11 cellular contexts compared by ENCODE assay signal in genomic region chr22:26170795-26171194, GRCh38. TPM values are rescaled to one million over a fixed set of nuclear protein-coding genes. Genes with fewer than 3 reads are reported as not detected.
DNase-seq lines count a peak whose midpoint lies in the region; ATAC-seq and TF ChIP-seq lines count a peak whose summit lies in the region.
"Had no signal": no experiment of that assay in that cellular context is flagged by ENCODE, and none has a peak within 500 bp of the region (broad histone marks: within the 10 kb centered on the region; RNA-seq: fewer than 3 reads in every experiment).

No MANE protein-coding gene starts in this region.

- no peaks in the 10 kb centered on the region for H3K9me2 ChIP-seq in HCT116 (ENCODE audit: insufficient read depth)

- no peaks in the 10 kb centered on the region for H3K36me3 ChIP-seq in HCT116 (ENCODE audit: control insufficient read depth in 1 of 2, insufficient read depth in 2 of 2, low read length in 2 of 2)
- H3K36me3 ChIP-seq in iPS-20b (ENCODE audit: insufficient read depth, low read depth, low read length), result no peaks in the 10 kb centered on the region
- H3K36me3 ChIP-seq: sigmoid colon, SJSA1 had no signal

- H3K27me3 ChIP-seq in HCT116 (ENCODE audit: insufficient read depth, low read length) (peaks cover 9% of the 10 kb centered on the region; the same call in 1 of the 2 replicates), iPS-20b (ENCODE audit: insufficient read depth, low read length) (peaks cover 77% of the 10 kb centered on the region)

- ATAC-seq in HCT116, result no peak
- ATAC-seq in HG02763 (IDR thresholded peaks at IDR 0.05; ENCODE audit: unreplicated experiment), result no peak
- no peak for ATAC-seq in omental fat pad (ENCODE audit: low FRiP score)
- no peak for ATAC-seq in HG03439 (IDR thresholded peaks at IDR 0.05; ENCODE audit: unreplicated experiment)

- DNase-seq in COLO668 (lab: John Stamatoyannopoulos, UW; ENCODE audit: unreplicated experiment) (peak; percentile 55), HCT116 (ENCODE audit: low read depth, low spot score) (no peak), OCI-M1 (lab: John Stamatoyannopoulos, UW) (peak; percentile 15), omental fat pad (ENCODE audit: low spot score) (no peak), SK-N-DZ (ENCODE audit: low spot score) (no peak)
- DNase-seq: activated T-cell treated with anti-CD3 and anti-CD28 coated beads for 4 hours, sigmoid colon had no signal

- no peak overlapping the region for H3K4me2 ChIP-seq in HCT116 (ENCODE audit: low read length)

- H3K4me3 ChIP-seq in HCT116 (replicated peaks in 1 of 2; ENCODE audit: low read depth in 1 of 2, low read length in 2 of 2) (no peak overlapping the region), iPS-20b (ENCODE audit: low read length) (peak overlapping the region; percentile 72; the same call in 1 of the 2 replicates)
- H3K4me3 ChIP-seq: SJSA1 had no signal

- H3K9me3 ChIP-seq in HCT116 (ENCODE audit: control insufficient read depth in 1 of 2, insufficient read depth in 1 of 2, low read depth in 1 of 2, low read length in 2 of 2) (no peaks in the 10 kb centered on the region), iPS-20b (ENCODE audit: insufficient read depth, low read depth, low read length) (no peaks in the 10 kb centered on the region)
- H3K9me3 ChIP-seq: sigmoid colon, SJSA1 had no signal

- no peak for TF ChIP-seq POLR2A in HCT116 (IDR thresholded peaks at IDR 0.05; ENCODE audit: borderline replicate concordance, extremely low read depth, insufficient read depth, insufficient read length)

- intact Hi-C loops in HCT116 (cut with micrococcal nuclease), result loop anchor here (5.0 kb wide), 1 partner anchor 137 kb away; no protein-coding TSS in a partner anchor

- RAD21 ChIA-PET in HCT116 (lab: Charles Lee; ENCODE audit: low non-redundant PET in 1 of 2, low total read pairs in 2 of 2, uncharacterized antibody in 2 of 2, unreplicated experiment in 2 of 2), result no interaction called here

- CTCF ChIA-PET in HCT116 (lab: Charles Lee), result no interaction called here

- POLR2A ChIA-PET in HCT116 (lab: Charles Lee), result no interaction called here

- no peak overlapping the region for H2AFZ ChIP-seq in HCT116 (ENCODE audit: low read depth, low read length, poor library complexity, severe bottlenecking)

- no peaks in the 10 kb centered on the region for H4K20me1 ChIP-seq in HCT116 (ENCODE audit: insufficient read depth)

- TF ChIP-seq RAD21 in HCT116 (IDR thresholded peaks at IDR 0.05; ENCODE audit: low read depth), result no peak

- BruUV-seq in HCT116 (replicated peaks; lab: Mats Ljungman, UMichigan), result no TSS peak

- H3K4me1 ChIP-seq in HCT116 (ENCODE audit: control insufficient read depth in 1 of 2, insufficient read depth in 2 of 2, low read length in 2 of 2), result no peaks in the 10 kb centered on the region
- H3K4me1 ChIP-seq in iPS-20b (ENCODE audit: insufficient read depth, low read length), result peaks cover 18% of the 10 kb centered on the region

- H3K27ac ChIP-seq in HCT116 (ENCODE audit: low read depth, low read length) (no peak overlapping the region), iPS-20b (ENCODE audit: low read length) (no peak overlapping the region)
- H3K27ac ChIP-seq: sigmoid colon, SJSA1 had no signal

- H3K79me2 ChIP-seq in HCT116 (ENCODE audit: insufficient read depth, low read length), result no peaks in the 10 kb centered on the region

- no peak overlapping the region for H3K9ac ChIP-seq in HCT116 (ENCODE audit: low read length)
- H3K9ac ChIP-seq in iPS-20b (ENCODE audit: low read depth, low read length), result no peak overlapping the region

- TF ChIP-seq CTCF in HCT116 (IDR thresholded peaks at IDR 0.05 in 2 of 3, conservative IDR thresholded peaks at IDR 0.05 in 1 of 3; ENCODE audit: borderline replicate concordance in 1 of 3, insufficient read depth in 1 of 3, low read depth in 2 of 3, low read length in 2 of 3), result no peak
- TF ChIP-seq CTCF in omental fat pad (IDR thresholded peaks at IDR 0.05), result no peak

TF ChIP-seq in HCT116, 20 proteins besides CTCF, POLR2A, EP300 and RAD21:
- TF ChIP-seq REST (IDR thresholded peaks at IDR 0.05; ENCODE audit: low read depth) (peak; percentile 54), JUND (IDR thresholded peaks at IDR 0.05) (no peak), ZFX (IDR thresholded peaks at IDR 0.05) (no peak), CEBPB (IDR thresholded peaks at IDR 0.05; ENCODE audit: low read depth) (no peak)

RNA-seq across cellular contexts. Expression of gene SEZ6L, which starts 1.5 kb away (rescaled TPM):
- total RNA-seq in HCT116 (2021; ENCODE audit: unreplicated experiment) (not detected), omental fat pad (under 1 TPM in 2 of 4 donors, not detected in 2; 0.09 to 0.16 TPM)
- not detected in 2 replicates for polyA plus RNA-seq in HCT116 (2012)
- polyA plus RNA-seq in SK-N-DZ (2014; cell fraction: cytosol; rRNA removed), result 2.4 and 3.0 TPM in 2 replicates
- 1.3 and 1.8 TPM in 2 replicates for polyA plus RNA-seq in SK-N-DZ (2014; cell fraction: nucleus; rRNA removed)
- total RNA-seq: SJSA1 had no signal

Comparison
In these comparisons a context has a peak if more than half of its experiments do, and no peak if none do; other contexts are left out.
1. DNase-seq: peak in COLO668 (single experiment) and OCI-M1 (single experiment); none in HCT116 (single experiment), omental fat pad (single experiment) and SK-N-DZ (single experiment).